Comparison of ENCODE assay signal across 8 cellular contexts in genomic region chr20:1503564-1504227, GRCh38. TPM values are rescaled to one million over a fixed set of nuclear protein-coding genes. Genes with fewer than 3 reads are reported as not detected.
DNase-seq lines count a peak whose midpoint lies in the region; ATAC-seq and TF ChIP-seq lines count a peak whose summit lies in the region.

No MANE protein-coding gene starts in this region.

- H3K9me2 ChIP-seq in DOHH2 (replicated peaks; ENCODE audit: control insufficient read depth, low read length): no peaks in the 10 kb centered on the region

- ATAC-seq in GM21737 (IDR thresholded peaks at IDR 0.05; ENCODE audit: unreplicated experiment): peak; percentile 97
- peak; percentile 100 for ATAC-seq in naive thymus-derived CD8-positive, alpha-beta T cell

- no peak for TF ChIP-seq POLR2A in erythroblast (IDR thresholded peaks at IDR 0.05; ENCODE audit: low read length)

- POLR2A ChIA-PET in naive thymus-derived CD8-positive, alpha-beta T cell (lab: Charles Lee): interaction anchor here (0.6 to 1.7 kb wide), 3 partner anchors 37 to 171 kb away, joined by 3 to 6 read pairs (median 6); partner anchors contain the start of gene NSFL1C

- H3K9ac ChIP-seq in OCI-LY3 (ENCODE audit: low read length): no peak overlapping the region

- peak overlapping the region in 3 of 10 donors; percentile 47 to 74 (median 68) for H3K27ac Mint-ChIP-seq in naive thymus-derived CD8-positive, alpha-beta T cell

- TF ChIP-seq CTCF in DOHH2 (IDR thresholded peaks at IDR 0.05; ENCODE audit: low read depth, low read length, poor library complexity, severe bottlenecking) (peak; percentile 100), OCI-LY3 (IDR thresholded peaks at IDR 0.05; ENCODE audit: low read depth, low read length) (peak; percentile 100)

- H3K79me2 ChIP-seq in DOHH2 (ENCODE audit: control insufficient read depth, low read length) (no peaks in the 10 kb centered on the region), OCI-LY3 (ENCODE audit: low read length) (no peaks in the 10 kb centered on the region)

- H2AFZ ChIP-seq in OCI-LY3 (ENCODE audit: low read depth, low read length): peak overlapping the region; percentile 90

- H4K20me1 ChIP-seq in DOHH2 (ENCODE audit: control insufficient read depth, insufficient read depth, low read depth, low read length) (no peaks in the 10 kb centered on the region), OCI-LY3 (ENCODE audit: insufficient read depth, low read length) (no peaks in the 10 kb centered on the region)

- H3K36me3 ChIP-seq in DOHH2 (ENCODE audit: control insufficient read depth, low read length): no peaks in the 10 kb centered on the region
- no peaks in the 10 kb centered on the region for H3K36me3 ChIP-seq in OCI-LY3 (replicated peaks; ENCODE audit: low read depth, low read length)

- H3K4me1 ChIP-seq in DOHH2 (ENCODE audit: control insufficient read depth, low read length): peaks cover 23% of the 10 kb centered on the region
- H3K4me1 ChIP-seq in OCI-LY3 (ENCODE audit: low read length): peaks cover 25% of the 10 kb centered on the region

- peaks cover 17 to 46% (median 32%) of the 10 kb centered on the region in 5 donors for H3K27me3 Mint-ChIP-seq in naive thymus-derived CD8-positive, alpha-beta T cell

- no peak overlapping the region for H3K4me3 ChIP-seq in DOHH2 (ENCODE audit: low read length)
- no peak overlapping the region for H3K4me3 ChIP-seq in Jurkat, Clone E6-1 (ENCODE audit: low read length)
- H3K4me3 ChIP-seq in OCI-LY3 (ENCODE audit: low read length): peak overlapping the region; percentile 18; the same call in 1 of the 2 replicates

- H3K9me3 Mint-ChIP-seq in naive thymus-derived CD8-positive, alpha-beta T cell: peaks cover 0 to 6% (median 0%) of the 10 kb centered on the region in 9 donors

- H3K9me3 ChIP-seq in DOHH2 (ENCODE audit: control insufficient read depth, insufficient read depth, low read length) (no peaks in the 10 kb centered on the region), OCI-LY3 (ENCODE audit: insufficient read depth, low read length) (peaks cover 7% of the 10 kb centered on the region; the same call in 1 of the 2 replicates)

- peak overlapping the region; percentile 41 for H3K4me2 ChIP-seq in DOHH2 (ENCODE audit: low read length)
- H3K4me2 ChIP-seq in OCI-LY3 (ENCODE audit: low read length): peak overlapping the region; percentile 53

- H3F3A ChIP-seq in DOHH2 (ENCODE audit: control insufficient read depth, insufficient read depth): no peaks in the 10 kb centered on the region

- peaks cover 4 to 5% (median 4%) of the 10 kb centered on the region in 4 donors for H3K4me1 Mint-ChIP-seq in naive thymus-derived CD8-positive, alpha-beta T cell

- H3K36me3 Mint-ChIP-seq in naive thymus-derived CD8-positive, alpha-beta T cell: peaks cover 0 to 11% (median 8%) of the 10 kb centered on the region in 3 donors

- H3K4me3 Mint-ChIP-seq in naive thymus-derived CD8-positive, alpha-beta T cell: peak overlapping the region in 1 of 10 donors; percentile 2

- DNase-seq in Jurkat, Clone E6-1 (ENCODE audit: low read depth, low spot score): peak; percentile 92
- peak; percentile 75 for DNase-seq in activated CD8-positive, alpha-beta memory T cell treated with anti-CD3 and anti-CD28 coated beads, Interleukin-2, amount 50 U/mL, for 4 hours
- DNase-seq in erythroblast (lab: John Stamatoyannopoulos, UW): peak; percentile 83 to 85
- peak; percentile 37 to 86 (median 72) for DNase-seq in naive thymus-derived CD8-positive, alpha-beta T cell
- peak; percentile 66 for DNase-seq in stimulated activated naive CD4-positive, alpha-beta T cell treated with Interleukin-2 at 50 U/mL for 16 hours (lab: John Stamatoyannopoulos, UW)

- H3K27ac ChIP-seq in DOHH2 (ENCODE audit: low read depth, low read length): no peak overlapping the region
- H3K27ac ChIP-seq in OCI-LY3 (ENCODE audit: low read length): no peak overlapping the region

- H3K27me3 ChIP-seq in DOHH2 (ENCODE audit: control insufficient read depth, low read length): peaks cover 12% of the 10 kb centered on the region
- peaks cover 45% of the 10 kb centered on the region for H3K27me3 ChIP-seq in OCI-LY3 (ENCODE audit: low read depth, low read length)

RNA-seq across cellular contexts. Expression of gene SIRPB2, which starts 12.5 kb away (rescaled TPM):
- not detected for polyA plus RNA-seq in Jurkat, Clone E6-1 (2012; ENCODE audit: insufficient read depth, insufficient read length)
- total RNA-seq in naive thymus-derived CD8-positive, alpha-beta T cell: not detected
- polyA plus RNA-seq in naive thymus-derived CD8-positive, alpha-beta T cell: not detected

RNA-seq across cellular contexts. Expression of gene NSFL1C, which starts 37.0 kb away (rescaled TPM):
- polyA plus RNA-seq in Jurkat, Clone E6-1 (2012; ENCODE audit: insufficient read depth, insufficient read length): 126 TPM
- total RNA-seq in naive thymus-derived CD8-positive, alpha-beta T cell: 10 to 100 TPM; 70.3 to 72.6 TPM
- polyA plus RNA-seq in naive thymus-derived CD8-positive, alpha-beta T cell: 10 to 100 TPM; 68.1 to 82.8 (median 77.0) TPM

RNA-seq across cellular contexts. Expression of gene SIRPD, which starts 53.8 kb away (rescaled TPM):
- polyA plus RNA-seq in Jurkat, Clone E6-1 (2012; ENCODE audit: insufficient read depth, insufficient read length): not detected
- under 1 TPM; 0.39 to 0.58 TPM for total RNA-seq in naive thymus-derived CD8-positive, alpha-beta T cell
- polyA plus RNA-seq in naive thymus-derived CD8-positive, alpha-beta T cell: under 1 TPM in 2 of 3 donors, not detected in 1; 0.22 to 0.25 TPM
